Comparison of ENCODE assay signal across 28 cellular contexts in the genomic region with DNA sequence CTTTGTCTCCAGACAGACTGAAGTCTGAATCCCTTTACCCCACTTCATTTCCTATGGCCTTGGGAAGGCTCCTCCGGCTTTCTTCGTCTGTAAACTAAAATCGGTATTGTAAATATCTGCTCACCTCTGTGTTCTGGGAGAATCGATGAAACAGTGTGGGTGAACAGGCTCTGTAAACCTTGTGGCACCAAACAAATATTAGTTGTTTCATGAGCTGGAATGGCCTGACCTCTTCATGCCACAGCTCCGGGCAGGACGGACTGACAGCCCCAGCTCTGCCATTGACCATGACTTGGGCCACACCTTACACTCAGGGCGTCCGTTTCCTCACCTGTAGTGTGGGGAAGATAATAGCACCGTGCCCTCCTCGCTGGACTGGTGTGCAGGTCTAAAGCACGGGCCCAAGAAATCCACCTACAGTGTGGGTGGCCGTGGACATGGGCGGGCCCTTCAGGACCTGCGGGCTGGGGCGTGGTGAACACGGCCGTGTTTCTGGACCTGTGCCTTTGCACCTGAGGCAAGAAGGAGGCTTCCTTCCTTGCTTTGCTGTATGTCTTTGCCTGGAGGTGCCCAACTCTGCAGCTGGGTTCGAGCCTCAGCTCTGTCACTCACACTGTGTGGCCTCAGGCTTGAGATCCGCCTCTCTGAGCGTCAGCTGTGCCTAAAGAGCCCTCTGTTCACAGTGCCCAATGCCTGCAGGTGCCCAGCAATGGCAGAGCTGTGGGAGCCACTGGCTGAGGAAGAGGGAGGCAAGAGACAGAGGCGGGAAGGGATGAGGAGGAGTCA. TPM values are rescaled to one million over a fixed set of nuclear protein-coding genes. Genes with fewer than 3 reads are reported as not detected.
"Had no signal": no experiment of that assay in that cellular context is flagged by ENCODE, and none has a peak within 500 bp of the region (broad histone marks: within the 10 kb centered on the region; RNA-seq: fewer than 3 reads in every experiment).

No MANE protein-coding gene starts in this region.

- H3K4me1 Mint-ChIP-seq: activated CD4-positive, alpha-beta T cell treated with anti-CD3 and anti-CD28 coated beads for 36 hours; activated naive CD8-positive, alpha-beta T cell treated with anti-CD3 and anti-CD28 coated beads, Interleukin-2, amount 10 ng/mL, durations not matched to agents 7 days and 5 days; T-cell had no signal

- H3K27ac ChIP-seq: adrenal gland, SK-N-MC, WERI-Rb-1 had no signal

- FAIRE-seq: TTC549 had no signal

- H3K9me3 Mint-ChIP-seq: activated CD8-positive, alpha-beta T cell treated with anti-CD3 and anti-CD28 coated beads for 36 hours; activated naive CD8-positive, alpha-beta T cell treated with anti-CD3 and anti-CD28 coated beads, Interleukin-2, amount 10 ng/mL, durations not matched to agents 7 days and 5 days; activated T-cell treated with anti-CD3 and anti-CD28 coated beads, Interleukin-2, amount 50 U/mL, for 72 hours; T-cell had no signal

- H3K9me3 ChIP-seq: adrenal gland, MG63 had no signal

- H3K27me3 ChIP-seq: adrenal gland, MG63 had no signal

- H3K36me3 ChIP-seq: adrenal gland, MG63, WERI-Rb-1 had no signal

- H3K36me3 Mint-ChIP-seq: activated naive CD8-positive, alpha-beta T cell treated with anti-CD3 and anti-CD28 coated beads, Interleukin-2, amount 10 ng/mL, durations not matched to agents 7 days and 5 days; T-cell had no signal

- DNase-seq: activated CD4-positive, alpha-beta T cell treated with anti-CD3 and anti-CD28 coated beads for 36 hours; activated CD4-positive, alpha-beta T cell treated with anti-CD3 and anti-CD28 coated beads, Interleukin-2, amount 50 U/mL, for 1 hour; activated CD8-positive, alpha-beta memory T cell treated with anti-CD3 and anti-CD28 coated beads, Interleukin-2, amount 50 U/mL, for 4 hours; activated CD8-positive, alpha-beta T cell treated with anti-CD3 and anti-CD28 coated beads for 36 hours; activated naive CD4-positive, alpha-beta T cell treated with anti-CD3 and anti-CD28 coated beads, Interleukin-2, amount 50 U/mL, for 16 hours; activated naive CD8-positive, alpha-beta T cell treated with anti-CD3 and anti-CD28 coated beads, Interleukin-2, amount 10 ng/mL, durations not matched to agents 7 days and 5 days; activated T-cell treated with anti-CD3 and anti-CD28 coated beads, Interleukin-2, amount 50 U/mL, for 72 hours; adrenal gland; anterior cingulate cortex; MG63; MV-4-11; NCI-H1092 treated with DMSO at 0.1 percent for 48 hours; NCI-H1417 treated with DMSO at 0.1 percent for 48 hours; NCI-H1694; NCI-H2029; NCI-H2107; NCI-H226; NCI-H526; NCI-H774; RPMI8226; T-cell; T-helper 2 cell; T1000; WERI-Rb-1 had no signal

- H3K4me3 Mint-ChIP-seq: activated CD4-positive, alpha-beta T cell treated with anti-CD3 and anti-CD28 coated beads for 36 hours; activated CD8-positive, alpha-beta T cell treated with anti-CD3 and anti-CD28 coated beads for 36 hours; activated naive CD8-positive, alpha-beta T cell treated with anti-CD3 and anti-CD28 coated beads, Interleukin-2, amount 10 ng/mL, durations not matched to agents 7 days and 5 days; activated T-cell treated with anti-CD3 and anti-CD28 coated beads, Interleukin-2, amount 50 U/mL, for 72 hours; T-cell had no signal

- H3K27me3 Mint-ChIP-seq: activated CD4-positive, alpha-beta T cell treated with anti-CD3 and anti-CD28 coated beads for 36 hours; activated CD8-positive, alpha-beta T cell treated with anti-CD3 and anti-CD28 coated beads for 36 hours; activated naive CD8-positive, alpha-beta T cell treated with anti-CD3 and anti-CD28 coated beads, Interleukin-2, amount 10 ng/mL, durations not matched to agents 7 days and 5 days had no signal

- ATAC-seq: activated CD4-positive, alpha-beta T cell treated with anti-CD3 and anti-CD28 coated beads for 36 hours; activated CD8-positive, alpha-beta T cell treated with anti-CD3 and anti-CD28 coated beads for 36 hours; activated T-cell treated with anti-CD3 and anti-CD28 coated beads, Interleukin-2, amount 50 U/mL, for 72 hours; Right ventricle myocardium inferior; T-cell had no signal

- H3K27ac Mint-ChIP-seq: activated CD4-positive, alpha-beta T cell treated with anti-CD3 and anti-CD28 coated beads for 36 hours; activated CD8-positive, alpha-beta T cell treated with anti-CD3 and anti-CD28 coated beads for 36 hours; activated naive CD8-positive, alpha-beta T cell treated with anti-CD3 and anti-CD28 coated beads, Interleukin-2, amount 10 ng/mL, durations not matched to agents 7 days and 5 days; activated T-cell treated with anti-CD3 and anti-CD28 coated beads, Interleukin-2, amount 50 U/mL, for 72 hours; T-cell had no signal

- H3K4me3 ChIP-seq: adrenal gland, MG63, SK-N-MC had no signal

RNA-seq across cellular contexts. Expression of gene NECAB2, which starts 21.1 kb away (rescaled TPM):
- total RNA-seq: activated CD4-positive, alpha-beta T cell treated with anti-CD3 and anti-CD28 coated beads for 36 hours; activated CD8-positive, alpha-beta T cell treated with anti-CD3 and anti-CD28 coated beads for 36 hours; activated naive CD8-positive, alpha-beta T cell treated with anti-CD3 and anti-CD28 coated beads, Interleukin-2, amount 10 ng/mL, durations not matched to agents 7 days and 5 days; OCI-LY7; T-cell had no signal
